In the genomic region with DNA sequence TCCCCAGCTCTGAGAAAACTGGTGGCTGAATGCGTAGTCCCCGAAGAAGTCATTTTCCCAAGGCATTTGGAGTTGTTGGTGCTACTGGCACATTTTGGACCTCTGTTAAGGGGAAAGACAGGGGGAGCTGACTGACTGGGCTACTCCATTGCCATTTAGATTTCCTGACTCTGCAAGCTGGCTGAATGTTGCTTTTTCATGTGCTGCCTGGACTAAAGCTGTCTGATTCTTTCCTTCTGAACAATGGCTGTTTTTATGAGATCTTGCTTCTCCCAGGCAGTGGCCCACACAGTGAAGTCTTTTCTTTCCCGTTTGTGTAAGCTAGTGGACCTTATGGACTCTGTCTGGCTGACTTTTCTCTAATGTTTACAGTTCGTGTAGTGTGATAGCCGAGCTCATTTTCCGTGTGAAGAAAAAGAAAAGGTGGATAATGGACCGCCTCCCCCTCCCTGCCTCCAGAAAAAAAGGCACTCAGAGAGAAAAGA, we compare ENCODE assay signal across 10 cellular contexts. TPM values are rescaled to one million over a fixed set of nuclear protein-coding genes. Genes with fewer than 3 reads are reported as not detected.
DNase-seq lines count a peak whose midpoint lies in the region; TF ChIP-seq lines count a peak whose summit lies in the region.
"Had no signal": no experiment of that assay in that cellular context is flagged by ENCODE, and none has a peak within 500 bp of the region (broad histone marks: within the 10 kb centered on the region; RNA-seq: fewer than 3 reads in every experiment).

No MANE protein-coding gene starts in this region.

- H3K4me3 ChIP-seq in Caco-2 (ENCODE audit: low read depth, low read length) (no peak overlapping the region), iPS-15b (ENCODE audit: low read depth, low read length) (peak overlapping the region; percentile 3)

- H3K27me3 ChIP-seq in Caco-2 (replicated peaks; ENCODE audit: control insufficient read depth, insufficient read depth, low read length) (no peaks in the 10 kb centered on the region), iPS-15b (ENCODE audit: control insufficient read depth, insufficient read depth, low read length) (no peaks in the 10 kb centered on the region)

- H3K4me3 Mint-ChIP-seq in Caco-2 (ENCODE audit: unreplicated experiment) (no peak overlapping the region), brain (peak overlapping the region; percentile 67 to 81 (median 75)), progenitor cell of endocrine pancreas (ENCODE audit: low read depth) (peak overlapping the region; percentile 27)
- H3K4me3 Mint-ChIP-seq: CD4-positive, alpha-beta T cell had no signal

- CTCF ChIA-PET in Caco-2 (lab: Charles Lee) = interaction anchor here (0.6 kb wide), 4 partner anchors 20 to 1875 kb away, joined by 3 to 7 read pairs (median 6); no protein-coding TSS in a partner anchor

- POLR2A ChIA-PET in Caco-2 (lab: Charles Lee) = interaction anchor here (0.7 kb wide), 1 partner anchor 110 kb away, joined by 3 read pairs; no protein-coding TSS in a partner anchor

- H3K4me1 Mint-ChIP-seq in Caco-2 (ENCODE audit: low read depth, unreplicated experiment) = peaks cover 22% of the 10 kb centered on the region
- peaks cover 70% of the 10 kb centered on the region for H3K4me1 Mint-ChIP-seq in brain
- peaks cover 28% of the 10 kb centered on the region for H3K4me1 Mint-ChIP-seq in progenitor cell of endocrine pancreas (ENCODE audit: low read depth)

- H3K9me3 Mint-ChIP-seq in Caco-2 (ENCODE audit: unreplicated experiment) (no peaks in the 10 kb centered on the region), brain (peaks cover 0 to 2% (median 0%) of the 10 kb centered on the region in 5 experiments), progenitor cell of endocrine pancreas (ENCODE audit: low read depth) (no peaks in the 10 kb centered on the region)
- H3K9me3 Mint-ChIP-seq: CD4-positive, alpha-beta T cell had no signal

- intact Hi-C loops in Caco-2 (cut with micrococcal nuclease; ENCODE audit: unreplicated experiment) = loop anchor here (1.0 kb wide), 1 partner anchor 39 kb away; no protein-coding TSS in a partner anchor

- peak overlapping the region; percentile 26 for H3K27ac Mint-ChIP-seq in Caco-2 (ENCODE audit: unreplicated experiment)
- peak overlapping the region; percentile 81 to 98 (median 97) for H3K27ac Mint-ChIP-seq in brain
- H3K27ac Mint-ChIP-seq in progenitor cell of endocrine pancreas = peak overlapping the region; percentile 95
- H3K27ac Mint-ChIP-seq: CD4-positive, alpha-beta T cell had no signal

- H3K36me3 Mint-ChIP-seq in Caco-2 (ENCODE audit: insufficient read depth, unreplicated experiment) = no peaks in the 10 kb centered on the region
- peaks cover 10% of the 10 kb centered on the region for H3K36me3 Mint-ChIP-seq in brain
- no peaks in the 10 kb centered on the region for H3K36me3 Mint-ChIP-seq in progenitor cell of endocrine pancreas (ENCODE audit: insufficient read depth)

- DNase-seq in Caco-2 = no peak
- DNase-seq in progenitor cell of endocrine pancreas (ENCODE audit: low spot score, unreplicated experiment) = no peak
- DNase-seq in HCEC 1CT = no peak
- no peak for DNase-seq in NCI-H1417 (lab: John Stamatoyannopoulos, UW)
- no peak for DNase-seq in activated effector memory CD4-positive, alpha-beta T cell treated with anti-CD3 and anti-CD28 coated beads, Interleukin-2, amount 50 U/mL, for 16 hours
- DNase-seq in NCI-H524 (lab: John Stamatoyannopoulos, UW) = no peak
- DNase-seq: activated CD4-positive, alpha-beta T cell treated with anti-CD3 and anti-CD28 coated beads for 1 hour; CD4-positive, alpha-beta T cell had no signal

- H3K9ac ChIP-seq in iPS-15b (ENCODE audit: low read depth, low read length) = peak overlapping the region; percentile 17

- H3K36me3 ChIP-seq in Caco-2 (ENCODE audit: control insufficient read depth, insufficient read depth, low read length) (no peaks in the 10 kb centered on the region), iPS-15b (ENCODE audit: control insufficient read depth, insufficient read depth, low read length) (no peaks in the 10 kb centered on the region)

- H3K4me1 ChIP-seq in Caco-2 (0 out of 2 replicates have a peak, but pooled peaks cover 13% of the 10 kb centered on the region), iPS-15b (ENCODE audit: control insufficient read depth, insufficient read depth, low read length) (peaks cover 33% of the 10 kb centered on the region)

- H3K9me3 ChIP-seq in Caco-2 = no peaks in the 10 kb centered on the region
- no peaks in the 10 kb centered on the region for H3K9me3 ChIP-seq in iPS-15b (ENCODE audit: control insufficient read depth, insufficient read depth, low read length)

- H3K27me3 Mint-ChIP-seq in Caco-2 (ENCODE audit: insufficient read depth, unreplicated experiment) (no peaks in the 10 kb centered on the region), brain (no peaks in the 10 kb centered on the region), progenitor cell of endocrine pancreas (no peaks in the 10 kb centered on the region)
- H3K27me3 Mint-ChIP-seq: CD4-positive, alpha-beta T cell had no signal

- TF ChIP-seq CTCF in Caco-2 (IDR thresholded peaks at IDR 0.05; ENCODE audit: insufficient read depth in 1 of 2, low read depth in 1 of 2, low read length in 1 of 2, severe bottlenecking in 1 of 2, unreplicated experiment in 1 of 2) (no peak), brain (conservative IDR thresholded peaks at IDR 0.05) (no peak), progenitor cell of endocrine pancreas (IDR thresholded peaks at IDR 0.05; ENCODE audit: unreplicated experiment) (no peak)

- BruUV-seq in Caco-2 (replicated peaks; lab: Mats Ljungman, UMichigan) = no TSS peak

RNA-seq across cellular contexts. Expression of a gene that starts 38.2 kb away (rescaled TPM):
- 33.3 TPM in 2 replicates for total RNA-seq in Caco-2 (2022)
- polyA plus RNA-seq in brain (ENCODE audit: insufficient read depth, low read depth, low replicate concordance) = 28.8 TPM
- total RNA-seq in progenitor cell of endocrine pancreas = 53.8 and 55.5 TPM in 2 replicates

Comparison
In these comparisons a context has a peak if more than half of its experiments do, and no peak if none do; other contexts are left out.
1. H3K27ac Mint-ChIP-seq: peak in every context shown above with its lines; median percentile 97 in brain; 95 in progenitor cell of endocrine pancreas; 26 in Caco-2.